In the genomic region with DNA sequence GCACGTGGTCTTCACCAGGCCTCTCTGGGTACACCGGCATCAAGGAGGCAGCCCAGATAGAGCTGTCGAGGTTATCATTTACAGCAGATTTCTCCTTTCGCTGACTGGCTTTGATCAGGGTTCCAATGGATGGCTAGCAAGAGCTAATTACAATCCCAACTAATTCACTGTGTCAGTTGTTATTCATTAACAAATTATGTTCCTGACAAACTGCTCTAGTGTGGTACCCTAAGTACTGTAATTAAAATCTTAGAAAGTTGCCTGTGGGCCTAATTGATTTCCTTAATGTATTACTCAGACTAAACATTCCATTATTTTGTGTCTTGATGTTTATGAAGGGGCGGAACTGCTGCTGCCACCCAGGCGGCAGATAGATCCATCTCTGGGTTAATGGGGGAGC, we compare ENCODE assay signal across 27 cellular contexts.
"Had no signal": no experiment of that assay in that cellular context is flagged by ENCODE, and none has a peak within 500 bp of the region (broad histone marks: within the 10 kb centered on the region; RNA-seq: fewer than 3 reads in every experiment).

No MANE protein-coding gene starts in this region.

- H3K4me3 ChIP-seq: adrenal gland, body of pancreas, breast epithelium, SJCRH30, SK-N-MC had no signal

- H3K36me3 ChIP-seq: adrenal gland, breast epithelium, SJCRH30, WERI-Rb-1 had no signal

- H3K9me3 ChIP-seq: adrenal gland, body of pancreas, breast epithelium, SJCRH30 had no signal

- H3K4me3 Mint-ChIP-seq: activated CD4-positive, alpha-beta memory T cell treated with anti-CD3 and anti-CD28 coated beads for 36 hours; activated CD4-positive, alpha-beta T cell treated with anti-CD3 and anti-CD28 coated beads, Interleukin-2, amount 10 ng/mL, durations not matched to agents 24 days and 14 days; activated naive CD4-positive, alpha-beta T cell treated with anti-CD3 and anti-CD28 coated beads for 36 hours; activated T-cell treated with anti-CD3 and anti-CD28 coated beads, Interleukin-2, amount 50 U/mL, for 4 hours; activated T-helper 1 cell treated with anti-CD3 and anti-CD28 coated beads, Interleukin-12 subunit alpha, Interleukin-12 subunit beta, Interleukin-2, Interleukin-4 antibody, amounts not matched to agents 30 ng/mL and 10 ng/mL and 1 ng/mL, durations not matched to agents 14 hours and 24 hours and 36 hours had no signal

- H3K27me3 ChIP-seq: adrenal gland, body of pancreas, breast epithelium, SJCRH30 had no signal

- H3K27ac ChIP-seq: adrenal gland, body of pancreas, breast epithelium, SJCRH30, SK-N-MC, WERI-Rb-1 had no signal

- H3K4me1 ChIP-seq: body of pancreas, breast epithelium had no signal

- ATAC-seq: activated naive CD4-positive, alpha-beta T cell treated with anti-CD3 and anti-CD28 coated beads, Interleukin-2, amount 50 U/mL, for 72 hours; activated T-cell treated with anti-CD3 and anti-CD28 coated beads, Interleukin-2, amount 50 U/mL, for 4 hours; body of pancreas; Panc1 had no signal

- DNase-seq: activated CD4-positive, alpha-beta memory T cell treated with anti-CD3 and anti-CD28 coated beads for 36 hours; activated CD4-positive, alpha-beta T cell treated with anti-CD3 and anti-CD28 coated beads, Interleukin-2, amount 10 ng/mL, durations not matched to agents 24 days and 14 days; activated CD8-positive, alpha-beta memory T cell treated with anti-CD3 and anti-CD28 coated beads, Interleukin-2, amount 50 U/mL, for 4 hours; activated gamma-delta T cell treated with Interleukin-2 at 50 U/mL for 16 hours; activated naive CD4-positive, alpha-beta T cell treated with anti-CD3 and anti-CD28 coated beads for 36 hours; activated T-cell treated with anti-CD3 and anti-CD28 coated beads for 4 hours; activated T-cell treated with anti-CD3 and anti-CD28 coated beads, Interleukin-2, amount 50 U/mL, for 4 hours; adrenal gland; body of pancreas; NCI-H1092 treated with DMSO at 0.1 percent for 48 hours; NCI-H146; NCI-H187; NCI-H2029 treated with DMSO at 0.1 percent for 48 hours; NCI-H2107; NCI-H2171; NCI-H446; NCI-H524; SHP77; SJCRH30; T1000; WERI-Rb-1 had no signal

- FAIRE-seq: astrocyte had no signal

- H3K27ac Mint-ChIP-seq: activated CD4-positive, alpha-beta memory T cell treated with anti-CD3 and anti-CD28 coated beads for 36 hours; activated CD4-positive, alpha-beta T cell treated with anti-CD3 and anti-CD28 coated beads, Interleukin-2, amount 10 ng/mL, durations not matched to agents 24 days and 14 days; activated naive CD4-positive, alpha-beta T cell treated with anti-CD3 and anti-CD28 coated beads for 36 hours; activated naive CD4-positive, alpha-beta T cell treated with anti-CD3 and anti-CD28 coated beads, Interleukin-2, amount 50 U/mL, for 72 hours; activated T-helper 1 cell treated with anti-CD3 and anti-CD28 coated beads, Interleukin-12 subunit alpha, Interleukin-12 subunit beta, Interleukin-2, Interleukin-4 antibody, amounts not matched to agents 30 ng/mL and 10 ng/mL and 1 ng/mL, durations not matched to agents 14 hours and 24 hours and 36 hours had no signal

- H3K9me3 Mint-ChIP-seq: activated CD4-positive, alpha-beta memory T cell treated with anti-CD3 and anti-CD28 coated beads for 36 hours; activated naive CD4-positive, alpha-beta T cell treated with anti-CD3 and anti-CD28 coated beads for 36 hours; activated T-cell treated with anti-CD3 and anti-CD28 coated beads, Interleukin-2, amount 50 U/mL, for 4 hours; activated T-helper 1 cell treated with anti-CD3 and anti-CD28 coated beads, Interleukin-12 subunit alpha, Interleukin-12 subunit beta, Interleukin-2, Interleukin-4 antibody, amounts not matched to agents 30 ng/mL and 10 ng/mL and 1 ng/mL, durations not matched to agents 14 hours and 24 hours and 36 hours had no signal

- H3K36me3 Mint-ChIP-seq: activated CD4-positive, alpha-beta memory T cell treated with anti-CD3 and anti-CD28 coated beads for 36 hours; activated naive CD4-positive, alpha-beta T cell treated with anti-CD3 and anti-CD28 coated beads, Interleukin-2, amount 50 U/mL, for 72 hours had no signal
